9 cellular contexts compared by ENCODE assay signal in the genomic region with DNA sequence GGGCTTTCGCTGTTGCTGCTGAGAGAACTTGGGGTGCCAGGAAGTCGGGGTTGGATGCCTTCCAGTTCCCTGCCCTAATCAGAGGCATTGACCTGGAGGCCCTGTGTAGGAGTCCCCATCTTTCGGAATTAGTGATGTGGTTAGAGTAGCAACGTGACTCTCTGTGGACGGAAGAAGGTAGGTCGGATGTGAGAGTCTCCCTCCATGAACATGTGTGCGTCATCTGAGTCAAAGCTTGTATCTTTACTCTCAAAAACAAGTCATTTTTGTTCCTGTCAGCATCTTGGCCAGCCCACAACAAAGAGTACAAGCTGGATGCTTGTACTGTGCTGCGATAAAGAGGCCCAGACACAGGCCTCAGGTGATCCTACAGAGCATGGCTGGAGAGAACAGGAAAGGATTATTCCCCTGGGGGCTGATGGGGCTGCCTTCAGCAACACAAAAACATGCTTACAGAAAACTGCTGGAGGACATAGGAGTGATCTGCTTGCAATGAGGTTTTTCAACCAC. TPM values are rescaled to one million over a fixed set of nuclear protein-coding genes. Genes with fewer than 3 reads are reported as not detected.
A peak's percentile ranks its signal among the peaks of the same experiment; 100 is the strongest.
DNase-seq lines count a peak whose midpoint lies in the region; ATAC-seq and TF ChIP-seq lines count a peak whose summit lies in the region.
"Had no signal": no experiment of that assay in that cellular context is flagged by ENCODE, and none has a peak within 500 bp of the region (broad histone marks: within the 10 kb centered on the region; RNA-seq: fewer than 3 reads in every experiment).

No MANE protein-coding gene starts in this region.

- ATAC-seq in GM18868 (IDR thresholded peaks at IDR 0.05; ENCODE audit: unreplicated experiment): peak; percentile 97
- ATAC-seq in HG03025 (IDR thresholded peaks at IDR 0.05; ENCODE audit: low FRiP score, unreplicated experiment): peak; percentile 94

- no peak overlapping the region for H2BK5ac ChIP-seq in mesendoderm (ENCODE audit: low read length)

- no peaks in the 10 kb centered on the region for H3K79me2 ChIP-seq in mesendoderm (ENCODE audit: control insufficient read depth, insufficient read depth, low read length)

- no peak overlapping the region for H2BK15ac ChIP-seq in mesendoderm (replicated peaks; ENCODE audit: low read depth)

- H3K4ac ChIP-seq in mesendoderm (ENCODE audit: low read depth, low read length): no peak overlapping the region

- no CpG with 5 or more reads among the region's 8 CpGs for WGBS in mesendoderm (ENCODE audit: extremely low coverage, insufficient coverage, low lambda C conversion rate)
- 87 to 90% methylated on average over 8 of the region's 8 CpGs for WGBS in testis, 2 donors

- no peaks in the 10 kb centered on the region for H3K4me1 ChIP-seq in mesendoderm (ENCODE audit: control insufficient read depth, low read depth, low read length)
- H3K4me1 ChIP-seq in testis: no peaks in the 10 kb centered on the region

- H2AK5ac ChIP-seq in mesendoderm (ENCODE audit: low read length): no peak overlapping the region

- no peaks in the 10 kb centered on the region for H3K9me3 ChIP-seq in testis

- no peak overlapping the region for H4K5ac ChIP-seq in mesendoderm (ENCODE audit: low read length)

- no peak overlapping the region for H3K56ac ChIP-seq in mesendoderm (ENCODE audit: low read length)

- H3K36me3 ChIP-seq in mesendoderm (ENCODE audit: control insufficient read depth, insufficient read depth, low read length): no peaks in the 10 kb centered on the region
- H3K36me3 ChIP-seq in testis (ENCODE audit: low read depth, missing control alignments): no peaks in the 10 kb centered on the region

- no peak for TF ChIP-seq CTCF in testis (IDR thresholded peaks at IDR 0.05)

- H2BK120ac ChIP-seq in mesendoderm (ENCODE audit: low read depth, low read length): no peak overlapping the region

- no peak overlapping the region for H3K27ac ChIP-seq in mesendoderm (ENCODE audit: low read depth, low read length)
- H3K27ac ChIP-seq in testis: no peak overlapping the region
- H3K27ac ChIP-seq: HL-60 had no signal

- H3K9ac ChIP-seq in mesendoderm (ENCODE audit: low read length): no peak overlapping the region

- TF ChIP-seq POLR2A in testis (IDR thresholded peaks at IDR 0.05): no peak

- H3K27me3 ChIP-seq in mesendoderm (ENCODE audit: insufficient read depth, low read length, poor library complexity): no peaks in the 10 kb centered on the region
- H3K27me3 ChIP-seq in testis: no peaks in the 10 kb centered on the region

- intact Hi-C loops in testis (cut with DNase I; ENCODE audit: low total_unique reads): no loop called here

- H3K4me3 ChIP-seq in mesendoderm (ENCODE audit: low read length) (no peak overlapping the region), testis (no peak overlapping the region)

- peak; percentile 73 to 75 for DNase-seq in activated CD4-positive, alpha-beta T cell treated with anti-CD3 and anti-CD28 coated beads for 4 hours
- DNase-seq in mesendoderm: peak; percentile 31
- DNase-seq in testis: no peak
- no peak for DNase-seq in NCI-H774 (lab: John Stamatoyannopoulos, UW)
- DNase-seq in NCI-H1092 (lab: John Stamatoyannopoulos, UW): no peak
- no peak for DNase-seq in UCSD-AML1 (lab: John Stamatoyannopoulos, UW; ENCODE audit: unreplicated experiment)

- no peak overlapping the region for H4K8ac ChIP-seq in mesendoderm (ENCODE audit: low read depth, low read length)

- no peak overlapping the region for H3K4me2 ChIP-seq in mesendoderm (ENCODE audit: low read length)

- no peak overlapping the region for H3K18ac ChIP-seq in mesendoderm (ENCODE audit: low read length)

- H3K79me1 ChIP-seq in mesendoderm (ENCODE audit: low read length): no peaks in the 10 kb centered on the region

- H3K23ac ChIP-seq in mesendoderm (ENCODE audit: low read length): no peak overlapping the region

RNA-seq across cellular contexts. Expression of gene IL10, which starts 31.0 kb away (rescaled TPM):
- not detected for polyA plus RNA-seq in mesendoderm (2013, experiment 1 of 2)
- not detected for polyA plus RNA-seq in mesendoderm (2013, experiment 2 of 2)
- total RNA-seq in testis: 1 to 10 TPM; 1.4 to 1.7 TPM
- polyA plus RNA-seq in testis (ENCODE audit: insufficient read depth, low read depth, low replicate concordance): 3.5 TPM

RNA-seq across cellular contexts. Expression of gene IL19, which starts 32.7 kb away (rescaled TPM):
- polyA plus RNA-seq in mesendoderm (2013, experiment 1 of 2): not detected
- not detected for polyA plus RNA-seq in mesendoderm (2013, experiment 2 of 2)
- total RNA-seq in testis: not detected
- polyA plus RNA-seq in testis (ENCODE audit: insufficient read depth, low read depth, low replicate concordance): 0.37 TPM

Comparison
In these comparisons a context has a peak if more than half of its experiments do, and no peak if none do; other contexts are left out.
1. DNase-seq: peak in activated CD4-positive, alpha-beta T cell treated with anti-CD3 and anti-CD28 coated beads for 4 hours (2 of 2) and mesendoderm (single experiment); none in testis (single experiment), NCI-H774 (single experiment), NCI-H1092 (single experiment) and UCSD-AML1 (single experiment).